20 cellular contexts compared by ENCODE assay signal in the genomic region with DNA sequence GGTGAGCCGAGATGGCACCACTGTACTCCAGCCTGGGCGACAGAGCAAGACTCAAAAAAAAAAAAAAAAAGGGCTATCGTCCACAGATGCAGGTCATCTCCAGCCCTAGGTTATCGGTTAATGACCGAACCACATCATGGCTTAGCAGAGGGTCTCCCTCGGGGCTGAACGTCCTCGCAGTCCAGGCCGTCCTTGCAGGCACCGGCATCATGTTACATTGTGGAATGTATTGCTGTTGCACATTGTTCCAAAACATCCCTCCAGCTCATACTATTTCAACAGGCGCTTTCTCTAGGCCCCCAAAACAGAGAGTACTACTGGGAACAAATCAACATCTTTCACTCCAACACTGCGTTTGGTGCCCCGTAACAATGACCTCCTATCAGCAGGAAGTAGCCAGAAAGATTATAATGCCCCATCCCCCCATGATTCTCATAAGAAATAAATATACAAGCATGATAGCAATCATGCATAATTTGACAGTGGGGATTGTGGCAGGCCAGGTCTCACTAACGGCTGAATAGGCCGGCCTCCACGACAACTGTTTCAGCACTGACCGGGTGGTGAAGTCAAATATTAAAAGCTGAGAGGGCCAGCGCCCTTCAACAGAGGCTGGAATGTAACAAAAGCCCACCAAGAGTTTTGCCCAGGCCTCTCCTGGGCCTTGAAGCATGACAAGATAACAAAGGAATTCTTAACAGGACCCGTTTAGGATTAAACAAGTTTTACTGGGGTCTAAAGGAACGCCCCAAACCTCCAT. TPM values are rescaled to one million over a fixed set of nuclear protein-coding genes. Genes with fewer than 3 reads are reported as not detected.
"Had no signal": no experiment of that assay in that cellular context is flagged by ENCODE, and none has a peak within 500 bp of the region (broad histone marks: within the 10 kb centered on the region; RNA-seq: fewer than 3 reads in every experiment).

No MANE protein-coding gene starts in this region.

- H3K4me1 ChIP-seq: foreskin keratinocyte, left ventricle myocardium inferior, sigmoid colon had no signal

- DNase-seq: activated B cell treated with CpG ODN at 0.5 μM for 24 hours; activated CD4-positive, alpha-beta T cell treated with anti-CD3 and anti-CD28 coated beads, Interleukin-2, amount 50 U/mL, for 1 hour; activated naive CD4-positive, alpha-beta T cell treated with anti-CD3 and anti-CD28 coated beads, Interleukin-2, amount 50 U/mL, for 16 hours; activated T-cell treated with anti-CD3 and anti-CD28 coated beads for 4 hours; amniotic stem cell; foreskin keratinocyte; heart left ventricle; left ventricle myocardium inferior; mesenchymal stem cell; sigmoid colon; stimulated activated CD4-positive, alpha-beta T cell treated with anti-CD3 and anti-CD28 coated beads, Interleukin-4, amount 100 ng/mL, for 1 hour; stimulated activated naive CD8-positive, alpha-beta T cell treated with anti-CD3 and anti-CD28 coated beads, Interleukin-15, amount 100 ng/mL, for 72 hours had no signal

- H3K4me3 ChIP-seq: heart left ventricle, left ventricle myocardium inferior, sigmoid colon, testis had no signal

- H3K9me3 ChIP-seq: heart left ventricle, left ventricle myocardium inferior, sigmoid colon, testis had no signal

- H3K36me3 ChIP-seq: heart left ventricle, left ventricle myocardium inferior, sigmoid colon had no signal

- H3K27me3 ChIP-seq: foreskin keratinocyte, testis had no signal

- H3K27ac ChIP-seq: foreskin keratinocyte, heart left ventricle, left ventricle myocardium inferior, sigmoid colon, testis had no signal

RNA-seq across cellular contexts. Expression of a gene that starts 1.1 kb away (rescaled TPM):
- total RNA-seq: activated B cell treated with CpG ODN at 0.5 μM for 24 hours; activated CD8-positive, alpha-beta memory T cell treated with anti-CD3 and anti-CD28 coated beads for 36 hours; activated T-helper 2 cell treated with anti-CD3 and anti-CD28 coated beads, Interferon-gamma antibody, Interleukin-2, Interleukin-4, amounts not matched to agents 10 μg/mL and 5 μg/mL and 100 μg/mL, durations not matched to agents 14 hours and 24 hours and 36 hours; dermis microvascular lymphatic vessel endothelial cell; esophagus mucosa; foreskin keratinocyte; heart left ventricle; left ventricle myocardium inferior; myocyte; pulmonary artery endothelial cell; sigmoid colon; urinary bladder had no signal
- polyA plus RNA-seq: foreskin keratinocyte, heart left ventricle, sigmoid colon, urinary bladder had no signal

RNA-seq across cellular contexts. Expression of a gene that starts 22.6 kb away (rescaled TPM):
- total RNA-seq: activated B cell treated with CpG ODN at 0.5 μM for 24 hours; activated CD8-positive, alpha-beta memory T cell treated with anti-CD3 and anti-CD28 coated beads for 36 hours; activated T-helper 2 cell treated with anti-CD3 and anti-CD28 coated beads, Interferon-gamma antibody, Interleukin-2, Interleukin-4, amounts not matched to agents 10 μg/mL and 5 μg/mL and 100 μg/mL, durations not matched to agents 14 hours and 24 hours and 36 hours; dermis microvascular lymphatic vessel endothelial cell; esophagus mucosa; foreskin keratinocyte; heart left ventricle; left ventricle myocardium inferior; myocyte; pulmonary artery endothelial cell; sigmoid colon; urinary bladder had no signal
- polyA plus RNA-seq: foreskin keratinocyte, heart left ventricle, sigmoid colon, urinary bladder had no signal

RNA-seq across cellular contexts. Expression of a gene that starts 37.3 kb away (rescaled TPM):
- total RNA-seq: activated B cell treated with CpG ODN at 0.5 μM for 24 hours; activated CD8-positive, alpha-beta memory T cell treated with anti-CD3 and anti-CD28 coated beads for 36 hours; activated T-helper 2 cell treated with anti-CD3 and anti-CD28 coated beads, Interferon-gamma antibody, Interleukin-2, Interleukin-4, amounts not matched to agents 10 μg/mL and 5 μg/mL and 100 μg/mL, durations not matched to agents 14 hours and 24 hours and 36 hours; esophagus mucosa; foreskin keratinocyte; heart left ventricle; left ventricle myocardium inferior; myocyte; pulmonary artery endothelial cell; sigmoid colon; urinary bladder had no signal
- polyA plus RNA-seq: foreskin keratinocyte, heart left ventricle, sigmoid colon, urinary bladder had no signal

RNA-seq across cellular contexts. Expression of a gene that starts 40.0 kb away (rescaled TPM):
- total RNA-seq: activated B cell treated with CpG ODN at 0.5 μM for 24 hours; activated CD8-positive, alpha-beta memory T cell treated with anti-CD3 and anti-CD28 coated beads for 36 hours; activated T-helper 2 cell treated with anti-CD3 and anti-CD28 coated beads, Interferon-gamma antibody, Interleukin-2, Interleukin-4, amounts not matched to agents 10 μg/mL and 5 μg/mL and 100 μg/mL, durations not matched to agents 14 hours and 24 hours and 36 hours; dermis microvascular lymphatic vessel endothelial cell; esophagus mucosa; foreskin keratinocyte had no signal
- polyA plus RNA-seq: foreskin keratinocyte had no signal
